ENCODE assay signal across 8 cellular contexts in genomic region chr7:73739387-73739767, GRCh38. TPM values are rescaled to one million over a fixed set of nuclear protein-coding genes. Genes with fewer than 3 reads are reported as not detected.
DNase-seq lines count a peak whose midpoint lies in the region; ATAC-seq and TF ChIP-seq lines count a peak whose summit lies in the region.

No MANE protein-coding gene starts in this region.

- no peaks in the 10 kb centered on the region for H3K9me3 ChIP-seq in thoracic aorta

- H3K27ac Mint-ChIP-seq in activated CD4-positive, alpha-beta T cell treated with anti-CD3 and anti-CD28 coated beads for 36 hours, result peak overlapping the region; percentile 90
- peak overlapping the region; percentile 71 for H3K27ac Mint-ChIP-seq in activated T-helper 2 cell treated with anti-CD3 and anti-CD28 coated beads, Interferon-gamma antibody, Interleukin-2, Interleukin-4, amounts not matched to agents 10 μg/mL and 5 μg/mL and 100 μg/mL, durations not matched to agents 14 hours and 24 hours and 36 hours

- H3K27me3 ChIP-seq in kidney epithelial cell (ENCODE audit: control insufficient read depth, insufficient read depth, low read length), result no peaks in the 10 kb centered on the region
- H3K27me3 ChIP-seq in thoracic aorta (replicated peaks; ENCODE audit: insufficient read depth), result no peaks in the 10 kb centered on the region

- DNase-seq in activated CD4-positive, alpha-beta T cell treated with anti-CD3 and anti-CD28 coated beads for 36 hours, result no peak
- no peak for DNase-seq in activated CD4-positive, alpha-beta T cell treated with anti-CD3 and anti-CD28 coated beads, Interleukin-2, amount 50 U/mL, for 1 hour
- no peak for DNase-seq in activated T-helper 2 cell treated with anti-CD3 and anti-CD28 coated beads, Interferon-gamma antibody, Interleukin-2, Interleukin-4, amounts not matched to agents 10 μg/mL and 5 μg/mL and 100 μg/mL, durations not matched to agents 14 hours and 24 hours and 36 hours (ENCODE audit: low spot score)
- DNase-seq in kidney epithelial cell (ENCODE audit: low read depth) (no peak), thoracic aorta (ENCODE audit: low spot score) (no peak), GDM1 (lab: John Stamatoyannopoulos, UW) (no peak), AG20443 (ENCODE audit: low spot score) (no peak)

- no peak for ATAC-seq in activated CD4-positive, alpha-beta T cell treated with anti-CD3 and anti-CD28 coated beads for 36 hours
- ATAC-seq in thoracic aorta (ENCODE audit: insufficient number of reproducible peaks, low FRiP score, low read depth) (no peak), HG03045 (IDR thresholded peaks at IDR 0.05; ENCODE audit: unreplicated experiment) (no peak)

- no peaks in the 10 kb centered on the region for H3K27me3 Mint-ChIP-seq in activated CD4-positive, alpha-beta T cell treated with anti-CD3 and anti-CD28 coated beads for 36 hours
- peaks cover 3% of the 10 kb centered on the region for H3K27me3 Mint-ChIP-seq in activated T-helper 2 cell treated with anti-CD3 and anti-CD28 coated beads, Interferon-gamma antibody, Interleukin-2, Interleukin-4, amounts not matched to agents 10 μg/mL and 5 μg/mL and 100 μg/mL, durations not matched to agents 14 hours and 24 hours and 36 hours (ENCODE audit: low read depth)

- H3K4me1 Mint-ChIP-seq in activated CD4-positive, alpha-beta T cell treated with anti-CD3 and anti-CD28 coated beads for 36 hours, result peaks cover 19% of the 10 kb centered on the region
- peaks cover 10% of the 10 kb centered on the region for H3K4me1 Mint-ChIP-seq in activated T-helper 2 cell treated with anti-CD3 and anti-CD28 coated beads, Interferon-gamma antibody, Interleukin-2, Interleukin-4, amounts not matched to agents 10 μg/mL and 5 μg/mL and 100 μg/mL, durations not matched to agents 14 hours and 24 hours and 36 hours (ENCODE audit: low read depth)

- H3K9me3 Mint-ChIP-seq in activated CD4-positive, alpha-beta T cell treated with anti-CD3 and anti-CD28 coated beads for 36 hours (ENCODE audit: low read depth), result no peaks in the 10 kb centered on the region
- no peaks in the 10 kb centered on the region for H3K9me3 Mint-ChIP-seq in activated T-helper 2 cell treated with anti-CD3 and anti-CD28 coated beads, Interferon-gamma antibody, Interleukin-2, Interleukin-4, amounts not matched to agents 10 μg/mL and 5 μg/mL and 100 μg/mL, durations not matched to agents 14 hours and 24 hours and 36 hours

- peaks cover 5 to 16% of the 10 kb centered on the region in 2 donors for H3K4me1 ChIP-seq in thoracic aorta (ENCODE audit: control insufficient read depth in 1 of 2, low read depth in 2 of 2)

- H3K4me3 Mint-ChIP-seq in activated CD4-positive, alpha-beta T cell treated with anti-CD3 and anti-CD28 coated beads for 36 hours, result peak overlapping the region; percentile 91
- H3K4me3 Mint-ChIP-seq in activated T-helper 2 cell treated with anti-CD3 and anti-CD28 coated beads, Interferon-gamma antibody, Interleukin-2, Interleukin-4, amounts not matched to agents 10 μg/mL and 5 μg/mL and 100 μg/mL, durations not matched to agents 14 hours and 24 hours and 36 hours (ENCODE audit: low read depth), result peak overlapping the region; percentile 93

- intact Hi-C loops in activated CD4-positive, alpha-beta T cell treated with anti-CD3 and anti-CD28 coated beads for 36 hours (cut with DNase I, micrococcal nuclease), result loop anchor here in 1 of 2 experiments (1.0 to 10.0 kb wide), 5 partner anchors 111 to 912 kb away; partner anchors contain the start of genes EIF4H, LIMK1, RFC2 and TYW1B
- intact Hi-C loops in activated T-helper 2 cell treated with anti-CD3 and anti-CD28 coated beads, Interferon-gamma antibody, Interleukin-2, Interleukin-4, amounts not matched to agents 10 μg/mL and 5 μg/mL and 100 μg/mL, durations not matched to agents 14 hours and 24 hours and 36 hours (cut with micrococcal nuclease), result loop anchor here (2.0 kb wide), 1 partner anchor 343 kb away; the partner anchor contains the start of gene LIMK1

- CTCF ChIA-PET in activated CD4-positive, alpha-beta T cell treated with anti-CD3 and anti-CD28 coated beads for 36 hours (lab: Charles Lee), result interaction anchor here (0.6 to 1.1 kb wide), 4 partner anchors 11 to 112 kb away, joined by 3 to 4 read pairs (median 3); no protein-coding TSS in a partner anchor

- H3K36me3 ChIP-seq in kidney epithelial cell (ENCODE audit: control insufficient read depth, insufficient read depth, low read length) (no peaks in the 10 kb centered on the region), thoracic aorta (peaks cover 6% of the 10 kb centered on the region)

- H3K4me3 ChIP-seq in kidney epithelial cell (ENCODE audit: low read depth, low read length) (peak overlapping the region; percentile 69), thoracic aorta (peak overlapping the region; percentile 91)

- H3K27ac ChIP-seq in thoracic aorta, result peak overlapping the region; percentile 80 to 87

- peaks cover 6% of the 10 kb centered on the region for H3K36me3 Mint-ChIP-seq in activated CD4-positive, alpha-beta T cell treated with anti-CD3 and anti-CD28 coated beads for 36 hours (ENCODE audit: low read depth)
- H3K36me3 Mint-ChIP-seq in activated T-helper 2 cell treated with anti-CD3 and anti-CD28 coated beads, Interferon-gamma antibody, Interleukin-2, Interleukin-4, amounts not matched to agents 10 μg/mL and 5 μg/mL and 100 μg/mL, durations not matched to agents 14 hours and 24 hours and 36 hours (ENCODE audit: low read depth), result peaks cover 6% of the 10 kb centered on the region

- TF ChIP-seq CTCF in kidney epithelial cell (IDR thresholded peaks at IDR 0.05; ENCODE audit: insufficient read depth, low read length, poor library complexity, severe bottlenecking), result no peak
- no peak for TF ChIP-seq CTCF in thoracic aorta (IDR thresholded peaks at IDR 0.05)

- POLR2A ChIA-PET in activated CD4-positive, alpha-beta T cell treated with anti-CD3 and anti-CD28 coated beads for 36 hours (lab: Charles Lee), result interaction anchor here (0.6 kb wide), 1 partner anchor 252 kb away, joined by 5 read pairs; no protein-coding TSS in a partner anchor

RNA-seq across cellular contexts. Expression of gene ABHD11, which starts 0.8 kb away (rescaled TPM):
- 10 to 100 TPM; 14.4 to 17.8 TPM for total RNA-seq in activated CD4-positive, alpha-beta T cell treated with anti-CD3 and anti-CD28 coated beads for 36 hours
- 17.3 and 18.2 TPM in 2 replicates for total RNA-seq in activated T-helper 2 cell treated with anti-CD3 and anti-CD28 coated beads, Interferon-gamma antibody, Interleukin-2, Interleukin-4, amounts not matched to agents 10 μg/mL and 5 μg/mL and 100 μg/mL, durations not matched to agents 14 hours and 24 hours and 36 hours
- total RNA-seq in kidney epithelial cell, result 61.3 and 62.2 TPM in 2 replicates
- total RNA-seq in thoracic aorta, result 10 to 100 TPM in 1 of 2 donors, 1 to 10 TPM in 1; 2.5 to 16.9 TPM

RNA-seq across cellular contexts. Expression of gene STX1A, which starts 19.9 kb away (rescaled TPM):
- total RNA-seq in activated CD4-positive, alpha-beta T cell treated with anti-CD3 and anti-CD28 coated beads for 36 hours, result 10 to 100 TPM; 16.6 to 16.8 TPM
- total RNA-seq in activated T-helper 2 cell treated with anti-CD3 and anti-CD28 coated beads, Interferon-gamma antibody, Interleukin-2, Interleukin-4, amounts not matched to agents 10 μg/mL and 5 μg/mL and 100 μg/mL, durations not matched to agents 14 hours and 24 hours and 36 hours, result 17.2 and 17.6 TPM in 2 replicates
- 25.9 and 29.0 TPM in 2 replicates for total RNA-seq in kidney epithelial cell
- 10 to 100 TPM; 10.3 to 16.8 TPM for total RNA-seq in thoracic aorta

RNA-seq across cellular contexts. Expression of gene CLDN3, which starts 30.7 kb away (rescaled TPM):
- not detected for total RNA-seq in activated CD4-positive, alpha-beta T cell treated with anti-CD3 and anti-CD28 coated beads for 36 hours
- total RNA-seq in activated T-helper 2 cell treated with anti-CD3 and anti-CD28 coated beads, Interferon-gamma antibody, Interleukin-2, Interleukin-4, amounts not matched to agents 10 μg/mL and 5 μg/mL and 100 μg/mL, durations not matched to agents 14 hours and 24 hours and 36 hours, result not detected in 2 replicates
- total RNA-seq in kidney epithelial cell (100 and 123 TPM in 2 replicates), thoracic aorta (not detected)

RNA-seq across cellular contexts. Expression of gene BUD23, which starts 56.0 kb away (rescaled TPM):
- 10 to 100 TPM; 71.4 to 95.5 TPM for total RNA-seq in activated CD4-positive, alpha-beta T cell treated with anti-CD3 and anti-CD28 coated beads for 36 hours
- total RNA-seq in activated T-helper 2 cell treated with anti-CD3 and anti-CD28 coated beads, Interferon-gamma antibody, Interleukin-2, Interleukin-4, amounts not matched to agents 10 μg/mL and 5 μg/mL and 100 μg/mL, durations not matched to agents 14 hours and 24 hours and 36 hours, result 96.0 and 109 TPM in 2 replicates
- 47.9 and 69.1 TPM in 2 replicates for total RNA-seq in kidney epithelial cell
- 10 to 100 TPM; 36.9 to 51.0 TPM for total RNA-seq in thoracic aorta

RNA-seq across cellular contexts. Expression of gene DNAJC30, which starts 56.1 kb away (rescaled TPM):
- 1 to 10 TPM; 6.9 to 7.8 TPM for total RNA-seq in activated CD4-positive, alpha-beta T cell treated with anti-CD3 and anti-CD28 coated beads for 36 hours
- 9.2 TPM in 2 replicates for total RNA-seq in activated T-helper 2 cell treated with anti-CD3 and anti-CD28 coated beads, Interferon-gamma antibody, Interleukin-2, Interleukin-4, amounts not matched to agents 10 μg/mL and 5 μg/mL and 100 μg/mL, durations not matched to agents 14 hours and 24 hours and 36 hours
- total RNA-seq in kidney epithelial cell, result 4.4 and 5.1 TPM in 2 replicates
- 1 to 10 TPM; 3.9 to 7.8 TPM for total RNA-seq in thoracic aorta

Comparison
In these comparisons a context has a peak if more than half of its experiments do, and no peak if none do; other contexts are left out.
1. RNA of gene CLDN3, which starts 30.7 kb away (total RNA-seq): 100 to 123 TPM in kidney epithelial cell; not detected in activated CD4-positive, alpha-beta T cell treated with anti-CD3 and anti-CD28 coated beads for 36 hours, not detected in activated T-helper 2 cell treated with anti-CD3 and anti-CD28 coated beads, Interferon-gamma antibody, Interleukin-2, Interleukin-4, amounts not matched to agents 10 μg/mL and 5 μg/mL and 100 μg/mL, durations not matched to agents 14 hours and 24 hours and 36 hours and not detected in thoracic aorta; every median in the first group is over 100 times any median in the second.